Comparison of ENCODE assay signal across 13 cellular contexts in genomic region chr3:62587579-62588031, GRCh38.
DNase-seq lines count a peak whose midpoint lies in the region; ATAC-seq and TF ChIP-seq lines count a peak whose summit lies in the region.
"Had no signal": no experiment of that assay in that cellular context is flagged by ENCODE, and none has a peak within 500 bp of the region (broad histone marks: within the 10 kb centered on the region; RNA-seq: fewer than 3 reads in every experiment).

No MANE protein-coding gene starts in this region.

- no peak overlapping the region for H2AK5ac ChIP-seq in trophoblast cell (ENCODE audit: low read length)

- H3K36me3 ChIP-seq in trophoblast cell (ENCODE audit: control insufficient read depth in 1 of 2, insufficient read depth in 2 of 2, low read length in 2 of 2) (no peaks in the 10 kb centered on the region), aorta (ENCODE audit: control insufficient read depth in 1 of 2, insufficient read depth in 2 of 2, low read length in 1 of 2) (no peaks in the 10 kb centered on the region)

- no peak for TF ChIP-seq CTCF in CD4-positive, alpha-beta T cell (IDR thresholded peaks at IDR 0.05)

- ATAC-seq in CD4-positive, alpha-beta T cell (ENCODE audit: poor library complexity): no peak
- ATAC-seq in aorta (ENCODE audit: low FRiP score): no peak
- ATAC-seq: left colon had no signal

- WGBS in trophoblast cell (ENCODE audit: extremely low coverage, insufficient coverage, insufficient read length): no CpG with 5 or more reads among the region's 8 CpGs
- WGBS in aorta, 2 donors: 89 to 92% methylated on average over 8 of the region's 8 CpGs

- POLR2A ChIA-PET in CD4-positive, alpha-beta T cell (lab: Charles Lee): no interaction called here

- no peak overlapping the region for H3K4me2 ChIP-seq in trophoblast cell (ENCODE audit: low read length)

- no peak overlapping the region for H2AFZ ChIP-seq in trophoblast cell (ENCODE audit: insufficient read depth, low read length, poor library complexity)

- no peak overlapping the region for H3K4ac ChIP-seq in trophoblast cell (ENCODE audit: low read depth, low read length)

- H3K4me3 ChIP-seq in trophoblast cell (ENCODE audit: low read depth, low read length) (no peak overlapping the region), aorta (ENCODE audit: low read length in 2 of 2) (no peak overlapping the region)

- no peak overlapping the region for H3K27ac Mint-ChIP-seq in CD4-positive, alpha-beta T cell

- no peak overlapping the region for H2BK120ac ChIP-seq in trophoblast cell (ENCODE audit: insufficient read depth, low read length, poor library complexity)

- H3K4me3 Mint-ChIP-seq in CD4-positive, alpha-beta T cell: no peak overlapping the region

- H4K12ac ChIP-seq in trophoblast cell (ENCODE audit: low read depth, low read length): no peak overlapping the region

- H3K79me2 ChIP-seq in trophoblast cell (ENCODE audit: control insufficient read depth, insufficient read depth, low read length, poor library complexity): no peaks in the 10 kb centered on the region

- H2BK5ac ChIP-seq in trophoblast cell (ENCODE audit: low read depth, low read length, poor library complexity): no peak overlapping the region

- H3K79me1 ChIP-seq in trophoblast cell (ENCODE audit: low read length): no peaks in the 10 kb centered on the region

- H3K27ac ChIP-seq in epithelial cell of prostate (peak overlapping the region; percentile 51), trophoblast cell (ENCODE audit: low read depth, low read length) (no peak overlapping the region), aorta (ENCODE audit: low read depth in 1 of 2, low read length in 2 of 2) (no peak overlapping the region)
- no peak overlapping the region for H3K27ac ChIP-seq in CD4-positive, alpha-beta T cell (ENCODE audit: low read depth, low read length)

- H3K9me3 Mint-ChIP-seq in CD4-positive, alpha-beta T cell: peaks cover 2% of the 10 kb centered on the region

- H4K8ac ChIP-seq in trophoblast cell (ENCODE audit: low read depth, low read length): no peak overlapping the region

- no peaks in the 10 kb centered on the region for H3K27me3 Mint-ChIP-seq in CD4-positive, alpha-beta T cell

- H3K27me3 ChIP-seq in trophoblast cell (ENCODE audit: insufficient read depth, low read length) (no peaks in the 10 kb centered on the region), aorta (ENCODE audit: control insufficient read depth in 1 of 2, insufficient read depth in 2 of 2, low read length in 1 of 2) (no peaks in the 10 kb centered on the region)
- no peaks in the 10 kb centered on the region for H3K27me3 ChIP-seq in CD4-positive, alpha-beta T cell (ENCODE audit: control insufficient read depth, insufficient read depth, low read length)

- CTCF ChIA-PET in CD4-positive, alpha-beta T cell (lab: Charles Lee): no interaction called here

- no peak overlapping the region for H3K14ac ChIP-seq in trophoblast cell (ENCODE audit: low read length)

- no peak overlapping the region for H3K9ac ChIP-seq in trophoblast cell (ENCODE audit: low read length)

- DNase-seq in ELF-1 (ENCODE audit: low read depth, low spot score): peak; percentile 62
- DNase-seq in RKO (ENCODE audit: low spot score): peak; percentile 73
- DNase-seq in epithelial cell of prostate (ENCODE audit: low read depth, low spot score): no peak
- DNase-seq in trophoblast cell: peak; percentile 88 to 90
- no peak for DNase-seq in iPS-NIHi7 (ENCODE audit: extremely low spot score)
- DNase-seq in NCI-H1417 (lab: John Stamatoyannopoulos, UW): no peak
- no peak for DNase-seq in CD4-positive, alpha-beta T cell
- DNase-seq in aorta: no peak
- DNase-seq: amygdala; erythroblast; left colon; NCI-H1694 treated with DMSO at 0.1 percent for 48 hours; stimulated activated CD8-positive, alpha-beta memory T cell treated with anti-CD3 and anti-CD28 coated beads, Interleukin-4, amount 100 ng/mL, for 48 hours had no signal

- H3K4me1 ChIP-seq in trophoblast cell (ENCODE audit: control insufficient read depth in 1 of 2, insufficient read depth in 2 of 2, low read length in 2 of 2): peaks cover 0 to 2% of the 10 kb centered on the region in 2 experiments
- no peaks in the 10 kb centered on the region for H3K4me1 ChIP-seq in aorta (ENCODE audit: control insufficient read depth in 1 of 2, insufficient read depth in 2 of 2, low read length in 2 of 2)

- H3K9me3 ChIP-seq in trophoblast cell (ENCODE audit: insufficient read depth, low read depth, low read length) (peaks cover 3% of the 10 kb centered on the region), aorta (ENCODE audit: control insufficient read depth, low read length) (no peaks in the 10 kb centered on the region)
- H3K9me3 ChIP-seq in CD4-positive, alpha-beta T cell (ENCODE audit: control insufficient read depth, low read length): no peaks in the 10 kb centered on the region

- intact Hi-C loops in CD4-positive, alpha-beta T cell (cut with DNase I, micrococcal nuclease): no loop called here
- intact Hi-C loops in aorta (cut with DNase I): no loop called here

- H3K18ac ChIP-seq in trophoblast cell (ENCODE audit: low read length): no peak overlapping the region

- no peak overlapping the region for H4K91ac ChIP-seq in trophoblast cell (ENCODE audit: low read depth, low read length)

- H3K4me1 Mint-ChIP-seq in CD4-positive, alpha-beta T cell (ENCODE audit: low read depth): no peaks in the 10 kb centered on the region

- no peak overlapping the region for H2BK12ac ChIP-seq in trophoblast cell (ENCODE audit: low read length)

- no peaks in the 10 kb centered on the region for H3K36me3 Mint-ChIP-seq in CD4-positive, alpha-beta T cell (ENCODE audit: low read depth)

- no peak overlapping the region for H3K23ac ChIP-seq in trophoblast cell (ENCODE audit: low read length)

Comparison
In these comparisons a context has a peak if more than half of its experiments do, and no peak if none do; other contexts are left out.
1. DNase-seq: peak in ELF-1 (single experiment), RKO (single experiment) and trophoblast cell (2 of 2); none in epithelial cell of prostate (single experiment), iPS-NIHi7 (single experiment), NCI-H1417 (0 of 3), CD4-positive, alpha-beta T cell (0 of 10) and aorta (0 of 2).